Comparison of ENCODE assay signal across 14 cellular contexts in the genomic region with DNA sequence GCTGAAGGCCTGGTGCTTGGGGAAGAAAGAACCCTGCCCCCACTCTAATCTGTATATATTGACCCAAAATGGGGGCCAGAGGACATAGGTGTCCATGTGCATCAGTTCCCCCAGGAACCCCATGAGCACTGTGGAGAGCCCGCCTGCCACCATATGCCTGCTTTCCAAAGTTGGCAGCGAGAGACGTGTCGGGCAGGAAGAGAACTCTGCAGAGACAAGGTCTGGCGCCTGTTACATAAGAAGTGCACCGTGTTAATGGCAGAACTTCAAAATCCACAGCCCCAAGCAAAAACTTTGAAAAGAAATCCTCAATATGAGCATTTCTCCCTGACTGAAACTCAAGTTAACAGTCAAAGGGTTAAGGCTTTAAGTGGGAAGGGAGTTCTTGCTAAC. TPM values are rescaled to one million over a fixed set of nuclear protein-coding genes. Genes with fewer than 3 reads are reported as not detected.
DNase-seq lines count a peak whose midpoint lies in the region; TF ChIP-seq lines count a peak whose summit lies in the region.
"Had no signal": no experiment of that assay in that cellular context is flagged by ENCODE, and none has a peak within 500 bp of the region (broad histone marks: within the 10 kb centered on the region; RNA-seq: fewer than 3 reads in every experiment).

No MANE protein-coding gene starts in this region.

- H3K36me3 Mint-ChIP-seq in CD14-positive monocyte = peaks cover 0 to 7% of the 10 kb centered on the region in 2 donors
- H3K36me3 Mint-ChIP-seq: stimulated activated naive B cell treated with anti-CD40 and anti-IgM and Interleukin-4, amounts not matched to agents 10 μg/mL and 1 μg/mL and 100 μg/mL, for 72 hours had no signal

- DNase-seq in CD14-positive monocyte (ENCODE audit: low spot score) (no peak), cerebellar cortex (ENCODE audit: low spot score) (peak; percentile 94), mucosa of gallbladder (ENCODE audit: low spot score) (no peak), NCI-H526 treated with DMSO at 0.1 percent for 48 hours (lab: John Stamatoyannopoulos, UW) (no peak), epidermal melanocyte (ENCODE audit: insufficient read length, low spot score) (no peak), SK-N-DZ (ENCODE audit: low spot score) (no peak)
- DNase-seq: central memory CD4-positive, alpha-beta T cell; HFFc6; Karpas-422; NCI-H2227 treated with DMSO at 0.1 percent for 48 hours; stimulated activated CD4-positive, alpha-beta T cell treated with anti-CD3 and anti-CD28 coated beads, Interleukin-12 subunit alpha, Interleukin-12 subunit beta, amount 100 ng/mL, for 4 hours; stimulated activated naive B cell treated with anti-CD40 and anti-IgM and Interleukin-4, amounts not matched to agents 10 μg/mL and 1 μg/mL and 100 μg/mL, for 72 hours had no signal

- no peaks in the 10 kb centered on the region for H3K27me3 Mint-ChIP-seq in CD14-positive monocyte (ENCODE audit: low read depth in 3 of 3)
- H3K27me3 Mint-ChIP-seq: stimulated activated naive B cell treated with anti-CD40 and anti-IgM and Interleukin-4, amounts not matched to agents 10 μg/mL and 1 μg/mL and 100 μg/mL, for 72 hours had no signal

- H3K27ac ChIP-seq in layer of hippocampus (ENCODE audit: low read depth, low read length) = peak overlapping the region; percentile 66
- peak overlapping the region in 11 of 21 experiments; percentile 13 to 77 (median 40) for H3K27ac ChIP-seq in skin epidermis

- H3K4me1 Mint-ChIP-seq in CD14-positive monocyte = peaks cover 59% of the 10 kb centered on the region

- H3K4me3 Mint-ChIP-seq in CD14-positive monocyte = no peak overlapping the region
- H3K4me3 Mint-ChIP-seq: HFFc6; stimulated activated naive B cell treated with anti-CD40 and anti-IgM and Interleukin-4, amounts not matched to agents 10 μg/mL and 1 μg/mL and 100 μg/mL, for 72 hours had no signal

- peak overlapping the region in 4 of 7 donors; percentile 6 to 77 (median 50) for H3K27ac Mint-ChIP-seq in CD14-positive monocyte
- H3K27ac Mint-ChIP-seq: HFFc6; stimulated activated naive B cell treated with anti-CD40 and anti-IgM and Interleukin-4, amounts not matched to agents 10 μg/mL and 1 μg/mL and 100 μg/mL, for 72 hours had no signal

- H3K27me3 ChIP-seq in layer of hippocampus (ENCODE audit: control insufficient read depth, insufficient read depth, low read length) = no peaks in the 10 kb centered on the region

- intact Hi-C loops in CD14-positive monocyte (cut with micrococcal nuclease) = loop anchor here in 1 of 2 donors (10.0 kb wide), 1 partner anchor 217 kb away; no protein-coding TSS in a partner anchor

- H3K4me3 ChIP-seq in skin epidermis = no peak overlapping the region

- no peaks in the 10 kb centered on the region for H3K9me3 Mint-ChIP-seq in CD14-positive monocyte
- H3K9me3 Mint-ChIP-seq: HFFc6; stimulated activated naive B cell treated with anti-CD40 and anti-IgM and Interleukin-4, amounts not matched to agents 10 μg/mL and 1 μg/mL and 100 μg/mL, for 72 hours had no signal

- no peak for TF ChIP-seq CTCF in CD14-positive monocyte (IDR thresholded peaks at IDR 0.05)

RNA-seq across cellular contexts. Expression of a gene that starts 8.0 kb away (rescaled TPM):
- polyA plus RNA-seq in CD14-positive monocyte = 10 to 100 TPM; 26.2 to 26.8 TPM
- total RNA-seq in mucosa of gallbladder = 29.7 TPM
- 23.0 and 30.9 TPM in 2 replicates for polyA plus RNA-seq in SK-N-DZ (2014; cell fraction: cytosol; rRNA removed)
- polyA plus RNA-seq in SK-N-DZ (2014; cell fraction: nucleus; rRNA removed) = 14.2 and 17.4 TPM in 2 replicates

RNA-seq across cellular contexts. Expression of a gene that starts 41.1 kb away (rescaled TPM):
- polyA plus RNA-seq in CD14-positive monocyte = 10 to 100 TPM; 28.2 to 32.9 TPM
- total RNA-seq in mucosa of gallbladder = 39.1 TPM
- polyA plus RNA-seq in SK-N-DZ (2014; cell fraction: cytosol; rRNA removed) = 31.1 and 37.4 TPM in 2 replicates
- polyA plus RNA-seq in SK-N-DZ (2014; cell fraction: nucleus; rRNA removed) = 16.3 and 19.9 TPM in 2 replicates

RNA-seq across cellular contexts. Expression of a gene that starts 41.2 kb away (rescaled TPM):
- 1 to 10 TPM; 6.8 to 9.9 TPM for polyA plus RNA-seq in CD14-positive monocyte
- total RNA-seq in mucosa of gallbladder = 13.7 TPM
- polyA plus RNA-seq in SK-N-DZ (2014; cell fraction: cytosol; rRNA removed) = 3.0 and 3.8 TPM in 2 replicates
- polyA plus RNA-seq in SK-N-DZ (2014; cell fraction: nucleus; rRNA removed) = 3.1 and 6.1 TPM in 2 replicates
